In the genomic region with DNA sequence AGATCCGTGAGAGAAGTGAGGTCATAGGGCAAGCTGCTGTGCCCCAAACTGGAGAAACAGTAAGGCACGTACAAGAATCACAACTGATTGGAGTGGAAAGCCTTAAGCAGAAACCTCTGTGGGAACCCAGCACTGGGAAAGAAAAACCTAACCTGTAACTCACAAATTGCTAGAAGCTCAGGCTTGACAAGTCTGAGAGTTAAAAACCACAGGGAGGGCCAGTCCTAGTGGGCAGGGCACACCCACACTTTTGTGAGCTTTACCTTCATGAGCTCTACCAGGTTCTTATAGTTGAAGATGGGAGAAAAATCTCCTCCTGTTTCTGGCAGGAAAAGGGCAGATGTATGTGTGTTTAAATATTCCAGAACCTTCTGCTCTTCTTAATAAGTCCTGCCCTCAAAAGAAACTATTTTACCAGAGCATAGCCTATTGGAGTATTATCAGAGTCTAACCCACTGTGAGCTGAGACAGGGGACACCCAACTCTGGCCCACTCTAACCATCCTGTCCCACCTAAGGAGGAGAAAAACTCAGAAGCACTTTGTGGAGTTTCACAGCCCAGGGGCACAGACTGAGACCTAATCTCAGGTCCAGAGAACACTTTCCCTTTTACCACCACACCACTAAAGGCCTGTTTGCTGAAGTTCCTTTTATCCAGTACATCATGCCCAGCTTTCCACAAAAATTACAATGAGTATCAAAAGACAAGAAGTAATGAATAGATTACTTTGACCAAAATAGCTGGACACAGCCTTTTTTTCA, we compare ENCODE assay signal across 25 cellular contexts.
"Had no signal": no experiment of that assay in that cellular context is flagged by ENCODE, and none has a peak within 500 bp of the region (broad histone marks: within the 10 kb centered on the region; RNA-seq: fewer than 3 reads in every experiment).

No MANE protein-coding gene starts in this region.

- H3K9me3 ChIP-seq: ovary, prostate gland, thoracic aorta had no signal

- FAIRE-seq: colon, endothelial cell of umbilical vein had no signal

- H3K27me3 ChIP-seq: hepatocyte, ovary, spleen, stomach had no signal

- H3K4me1 Mint-ChIP-seq: naive thymus-derived CD4-positive, alpha-beta T cell had no signal

- H3K36me3 Mint-ChIP-seq: naive thymus-derived CD4-positive, alpha-beta T cell had no signal

- DNase-seq: cerebellar nuclear complex; erythroblast; foreskin melanocyte; head of caudate nucleus; left colon; mammary epithelial cell; naive thymus-derived CD4-positive, alpha-beta T cell; nucleus accumbens; ovary; retina; spleen; stimulated activated CD4-positive, alpha-beta T cell treated with anti-CD3 and anti-CD28 coated beads, Interleukin-15, amount 100 ng/mL, for 24 hours; stimulated activated CD4-positive, alpha-beta T cell treated with anti-CD3 and anti-CD28 coated beads, Interleukin-1b, Interleukin-23, amount 100 ng/mL, for 48 hours; stimulated activated CD4-positive, alpha-beta T cell treated with anti-CD3 and anti-CD28 coated beads, Interleukin-4, amount 100 ng/mL, for 4 hours; stimulated activated naive CD4-positive, alpha-beta T cell; stomach; substantia nigra; trophoblast cell had no signal

- H3K79me2 ChIP-seq: hepatocyte had no signal

- H2AFZ ChIP-seq: hepatocyte had no signal

- H3K36me3 ChIP-seq: ovary, prostate gland, spleen, stomach, thoracic aorta had no signal

- H3K27ac Mint-ChIP-seq: dendritic cell treated with granulocyte-macrophage colony-stimulating factor and Interleukin-4, amounts not matched to agents 40 ng/mL and 50 ng/mL, for 4 days; naive thymus-derived CD4-positive, alpha-beta T cell had no signal

- H3K4me2 ChIP-seq: hepatocyte had no signal

- H3K4me1 ChIP-seq: prostate gland, spleen had no signal

- H3K4me3 ChIP-seq: hepatocyte, ovary, prostate gland, spleen, stomach, thoracic aorta had no signal

- H3K27me3 Mint-ChIP-seq: dendritic cell treated with granulocyte-macrophage colony-stimulating factor and Interleukin-4, amounts not matched to agents 40 ng/mL and 50 ng/mL, for 4 days; naive thymus-derived CD4-positive, alpha-beta T cell had no signal

- H3K4me3 Mint-ChIP-seq: dendritic cell treated with granulocyte-macrophage colony-stimulating factor and Interleukin-4, amounts not matched to agents 40 ng/mL and 50 ng/mL, for 4 days; naive thymus-derived CD4-positive, alpha-beta T cell had no signal

- H3K27ac ChIP-seq: hepatocyte, ovary, prostate gland, spleen, thoracic aorta had no signal

- ATAC-seq: left colon; naive thymus-derived CD4-positive, alpha-beta T cell; sciatic nerve had no signal
